14 cellular contexts compared by ENCODE assay signal in genomic region chr9:92746567-92747458, GRCh38. TPM values are rescaled to one million over a fixed set of nuclear protein-coding genes. Genes with fewer than 3 reads are reported as not detected.
DNase-seq lines count a peak whose midpoint lies in the region; ATAC-seq, FAIRE-seq and TF ChIP-seq lines count a peak whose summit lies in the region.
"Had no signal": no experiment of that assay in that cellular context is flagged by ENCODE, and none has a peak within 500 bp of the region (broad histone marks: within the 10 kb centered on the region; RNA-seq: fewer than 3 reads in every experiment).

No MANE protein-coding gene starts in this region.

- H3K4me3 Mint-ChIP-seq in astrocyte (ENCODE audit: unreplicated experiment) = no peak overlapping the region
- H3K4me3 Mint-ChIP-seq: activated T-helper 17 cell treated with anti-CD3 and anti-CD28 coated beads, Interleukin-2, amount 50 U/mL, for 72 hours had no signal

- no peaks in the 10 kb centered on the region for H3K9me2 ChIP-seq in GM23248 (ENCODE audit: insufficient read depth)

- H4K20me1 ChIP-seq in GM23248 (ENCODE audit: insufficient read depth) (no peaks in the 10 kb centered on the region), astrocyte (ENCODE audit: insufficient read depth, low read length) (peaks cover 83% of the 10 kb centered on the region)

- peaks cover 18% of the 10 kb centered on the region; the same call in 1 of the 2 replicates for H3F3A ChIP-seq in GM23248 (ENCODE audit: insufficient read depth)

- no peaks in the 10 kb centered on the region for H3K36me3 ChIP-seq in GM23248 (ENCODE audit: low read depth)
- no peaks in the 10 kb centered on the region for H3K36me3 ChIP-seq in astrocyte (ENCODE audit: insufficient read depth, low read length)
- H3K36me3 ChIP-seq: colonic mucosa had no signal

- ATAC-seq in HG03139 (IDR thresholded peaks at IDR 0.05; ENCODE audit: unreplicated experiment) = no peak
- no peak for ATAC-seq in esophagus mucosa
- ATAC-seq: activated T-helper 17 cell treated with anti-CD3 and anti-CD28 coated beads, Interleukin-2, amount 50 U/mL, for 72 hours had no signal

- DNase-seq in GM23248 (peak; percentile 61), astrocyte (ENCODE audit: low read depth) (peak; percentile 46), iris pigment epithelial cell (ENCODE audit: low read depth) (peak; percentile 70)
- DNase-seq in stimulated activated CD4-positive, alpha-beta T cell treated with anti-CD3 and anti-CD28 coated beads, Interleukin-4, amount 100 ng/mL, for 24 hours = no peak
- DNase-seq in central memory CD4-positive, alpha-beta T cell = no peak
- DNase-seq: colonic mucosa, NCI-H510A, small intestine had no signal

- H3K9me3 ChIP-seq in GM23248 (ENCODE audit: low read depth) (no peaks in the 10 kb centered on the region), astrocyte (ENCODE audit: insufficient read depth, low read depth, low read length) (no peaks in the 10 kb centered on the region)
- H3K9me3 ChIP-seq: colonic mucosa had no signal

- no peaks in the 10 kb centered on the region for H3K27me3 Mint-ChIP-seq in astrocyte (ENCODE audit: low read depth, unreplicated experiment)
- H3K27me3 Mint-ChIP-seq: activated T-helper 17 cell treated with anti-CD3 and anti-CD28 coated beads, Interleukin-2, amount 50 U/mL, for 72 hours had no signal

- peak overlapping the region; percentile 43 for H3K27ac ChIP-seq in GM23248
- peak overlapping the region; percentile 45 for H3K27ac ChIP-seq in astrocyte (ENCODE audit: low read depth, low read length)
- peak overlapping the region in 11 of 21 experiments; percentile 21 to 69 (median 32) for H3K27ac ChIP-seq in skin epidermis
- H3K27ac ChIP-seq: colonic mucosa, hepatocyte had no signal

- in situ Hi-C loops in GM23248 (cut with MboI) = no loop called here

- H3K9me3 Mint-ChIP-seq in astrocyte (ENCODE audit: unreplicated experiment) = no peaks in the 10 kb centered on the region
- H3K9me3 Mint-ChIP-seq: activated T-helper 17 cell treated with anti-CD3 and anti-CD28 coated beads, Interleukin-2, amount 50 U/mL, for 72 hours had no signal

- no peak for TF ChIP-seq CTCF in astrocyte (IDR thresholded peaks at IDR 0.05; ENCODE audit: insufficient read depth, low read depth, low read length)

- H2AFZ ChIP-seq in GM23248 (no peak overlapping the region), astrocyte (ENCODE audit: low read depth, low read length) (no peak overlapping the region)
- H2AFZ ChIP-seq: hepatocyte had no signal

- peaks cover 100% of the 10 kb centered on the region for H3K79me2 ChIP-seq in GM23248 (ENCODE audit: insufficient read depth)
- peaks cover 96% of the 10 kb centered on the region for H3K79me2 ChIP-seq in astrocyte (ENCODE audit: insufficient read depth, low read length)

- H3K27me3 ChIP-seq in GM23248 (replicated peaks; ENCODE audit: insufficient read depth) (no peaks in the 10 kb centered on the region), astrocyte (ENCODE audit: insufficient read depth, low read length) (no peaks in the 10 kb centered on the region)
- H3K27me3 ChIP-seq: colonic mucosa, hepatocyte had no signal

- peak overlapping the region; percentile 28 for H3K27ac Mint-ChIP-seq in astrocyte (ENCODE audit: unreplicated experiment)

- FAIRE-seq in astrocyte (lab: Jason Lieb, UNC) = no peak
- FAIRE-seq: GM12891, small intestine had no signal

- H3K4me3 ChIP-seq in GM23248 (no peak overlapping the region), astrocyte (ENCODE audit: insufficient read depth, low read depth, low read length) (peak overlapping the region; percentile 34), skin epidermis (no peak overlapping the region)
- H3K4me3 ChIP-seq: colonic mucosa, hepatocyte had no signal

- H3K4me1 ChIP-seq in GM23248 (ENCODE audit: insufficient read depth) = peaks cover 27% of the 10 kb centered on the region
- H3K4me1 ChIP-seq in astrocyte (ENCODE audit: insufficient read depth, low read length) = peaks cover 32% of the 10 kb centered on the region

- no peak overlapping the region for H3K9ac ChIP-seq in GM23248
- H3K9ac ChIP-seq in astrocyte (ENCODE audit: low read length) = peak overlapping the region; percentile 30

- peaks cover 29% of the 10 kb centered on the region for H3K4me1 Mint-ChIP-seq in astrocyte (ENCODE audit: low read depth, unreplicated experiment)

- H3K4me2 ChIP-seq in GM23248 (ENCODE audit: unreplicated experiment) = peak overlapping the region; percentile 34
- peak overlapping the region; percentile 75 for H3K4me2 ChIP-seq in astrocyte (ENCODE audit: low read length)
- H3K4me2 ChIP-seq: hepatocyte had no signal

- H3K36me3 Mint-ChIP-seq in astrocyte (ENCODE audit: low read depth, unreplicated experiment) = peaks cover 6% of the 10 kb centered on the region

- WGBS in GM23248 (ENCODE audit: low coverage in 1 of 2, low lambda C conversion rate in 2 of 2, missing lambda C conversion rate in 2 of 2), 2 experiments = 69% methylated on average over 14 of the region's 14 CpGs

RNA-seq across cellular contexts. Expression of gene BICD2, which starts 17.8 kb away (rescaled TPM):
- total RNA-seq in GM23248 (2014; rRNA removed; shearing (Covaris generic)) = 45.0 and 53.5 TPM in 2 replicates
- 25.6 and 27.5 TPM in 2 replicates for polyA plus RNA-seq in GM23248 (2016; fragmentation: Nextera tagmentation; extraction: Ambion mirVana)
- 45.9 and 48.2 TPM in 2 replicates for total RNA-seq in astrocyte
- 63.7 TPM for total RNA-seq in esophagus mucosa

Comparison
In these comparisons a context has a peak if more than half of its experiments do, and no peak if none do; other contexts are left out.
1. DNase-seq: peak in GM23248 (single experiment), astrocyte (single experiment) and iris pigment epithelial cell (single experiment); none in stimulated activated CD4-positive, alpha-beta T cell treated with anti-CD3 and anti-CD28 coated beads, Interleukin-4, amount 100 ng/mL, for 24 hours (single experiment) and central memory CD4-positive, alpha-beta T cell (single experiment).
2. Peak in every context shown above with its lines, with median percentiles within 50 percentile points of each other: H3K27ac ChIP-seq.